ENCODE assay signal across 17 cellular contexts in the genomic region with DNA sequence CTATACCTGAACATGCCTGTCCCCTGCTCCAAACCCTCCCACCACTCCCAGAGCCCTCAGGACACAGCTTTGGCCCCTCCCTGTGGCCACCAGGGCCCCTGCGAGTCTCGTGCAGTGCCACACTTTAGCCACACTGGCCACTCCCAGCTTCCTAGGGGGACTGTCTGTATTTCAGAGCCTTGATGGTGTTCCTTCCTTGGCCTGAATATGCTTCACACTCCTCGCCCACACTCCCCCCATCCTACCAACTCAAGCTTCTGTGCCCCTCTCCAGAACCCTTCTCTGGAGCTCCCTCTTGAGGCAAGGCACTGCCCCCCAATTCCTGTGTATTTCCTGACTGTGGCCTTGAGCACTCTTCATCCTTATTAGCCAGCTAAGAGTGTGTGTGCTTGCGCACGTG.
A peak's percentile ranks its signal among the peaks of the same experiment; 100 is the strongest.
DNase-seq lines count a peak whose midpoint lies in the region; ATAC-seq, FAIRE-seq and TF ChIP-seq lines count a peak whose summit lies in the region.
"Had no signal": no experiment of that assay in that cellular context is flagged by ENCODE, and none has a peak within 500 bp of the region (broad histone marks: within the 10 kb centered on the region; RNA-seq: fewer than 3 reads in every experiment).

No MANE protein-coding gene starts in this region.

- dilution Hi-C loops in keratinocyte (cut with MboI; ENCODE audit: extremely low pct_ligation_motif_present, low sequenced_read_pairs), result no loop called here

- H3K4me3 ChIP-seq in BE2C (ENCODE audit: low read depth, low read length) (no peak overlapping the region), keratinocyte (ENCODE audit: control insufficient read depth in 2 of 3, extremely low read depth in 1 of 3, insufficient read depth in 2 of 3, low read depth in 1 of 3, low read length in 3 of 3) (no peak overlapping the region), H7 (ENCODE audit: insufficient read depth, low read depth, low read length) (no peak overlapping the region)
- H3K4me3 ChIP-seq: esophagus squamous epithelium had no signal

- H3K4me1 Mint-ChIP-seq in H9, result peaks cover 0 to 12% of the 10 kb centered on the region in 2 experiments; a peak in 2 of 4 replicates

- intact Hi-C loops in cardiac septum (cut with DNase I), result loop anchor here (5.0 to 10.0 kb wide), 2 partner anchors 83 to 181 kb away; no protein-coding TSS in a partner anchor

- H3K14ac ChIP-seq in H9 (ENCODE audit: insufficient read depth, low read length), result no peak overlapping the region

- no peak overlapping the region for H2AK5ac ChIP-seq in H9 (ENCODE audit: insufficient read length, low read length)

- H2BK20ac ChIP-seq in H9 (ENCODE audit: low read depth, low read length, poor library complexity, severe bottlenecking), result no peak overlapping the region

- H4K8ac ChIP-seq in H9 (replicated peaks; ENCODE audit: insufficient read length, low read depth, low read length), result no peak overlapping the region

- H2AFZ ChIP-seq in H9 (ENCODE audit: low read length), result no peak overlapping the region
- H2AFZ ChIP-seq in keratinocyte (ENCODE audit: control insufficient read depth, low read length), result no peak overlapping the region

- H3K27ac ChIP-seq in H9 (ENCODE audit: insufficient read length, low read depth, low read length), result no peak overlapping the region
- no peak overlapping the region for H3K27ac ChIP-seq in VCaP
- no peak overlapping the region for H3K27ac ChIP-seq in keratinocyte (ENCODE audit: control insufficient read depth, insufficient read depth, low read length)

- H3K36me3 ChIP-seq in BE2C (peaks cover 8% of the 10 kb centered on the region; the same call in 1 of the 2 replicates), keratinocyte (ENCODE audit: control insufficient read depth in 2 of 2, extremely low read depth in 1 of 2, insufficient read depth in 2 of 2, low read length in 2 of 2) (peaks cover 0 to 3% of the 10 kb centered on the region in 2 experiments), H7 (replicated peaks; ENCODE audit: control insufficient read depth, insufficient read depth, low read length) (peaks cover 1% of the 10 kb centered on the region)

- H3K23ac ChIP-seq in H9 (ENCODE audit: insufficient read length, low read depth, low read length), result no peak overlapping the region

- H4K20me1 ChIP-seq in H9 (ENCODE audit: control insufficient read depth, insufficient read depth, insufficient read length) (no peaks in the 10 kb centered on the region), keratinocyte (ENCODE audit: control insufficient read depth, extremely low read depth, insufficient read depth, low read length) (no peaks in the 10 kb centered on the region)

- H3T11ph ChIP-seq in H9 (ENCODE audit: low read length), result no peak overlapping the region

- TF ChIP-seq CTCF in BE2C (IDR thresholded peaks at IDR 0.05; ENCODE audit: low read depth, low read length) (peak; percentile 19; the same call in 1 of the 2 replicates), H9 (conservative IDR thresholded peaks at IDR 0.05) (peak; percentile 42), VCaP (conservative IDR thresholded peaks at IDR 0.05) (peak; percentile 15; the same call in 1 of the 2 replicates), keratinocyte (optimal IDR thresholded peaks at IDR 0.05 in 1 of 3, IDR thresholded peaks at IDR 0.05 in 1 of 3, conservative IDR thresholded peaks at IDR 0.05 in 1 of 3; ENCODE audit: extremely low read depth in 1 of 3, insufficient read depth in 2 of 3, low read length in 3 of 3) (peak; percentile 4 to 47 (median 33))

- H4K5ac ChIP-seq in H9 (ENCODE audit: insufficient read length, low read depth, low read length), result no peak overlapping the region

- H2BK15ac ChIP-seq in H9 (ENCODE audit: low read depth, low read length), result no peak overlapping the region

- H3K79me1 ChIP-seq in H9 (ENCODE audit: insufficient read depth, low read depth, low read length, poor library complexity, severe bottlenecking), result no peaks in the 10 kb centered on the region

- H3K9ac ChIP-seq in H9 (ENCODE audit: extremely low read depth, insufficient read length, low read length), result no peak overlapping the region
- no peak overlapping the region for H3K9ac ChIP-seq in keratinocyte (ENCODE audit: control insufficient read depth, extremely low read depth, insufficient read depth, low read length)

- H3K4me1 ChIP-seq in BE2C (no peaks in the 10 kb centered on the region), H9 (ENCODE audit: insufficient read depth, low read length) (no peaks in the 10 kb centered on the region), keratinocyte (ENCODE audit: control insufficient read depth, extremely low read depth, insufficient read depth, low read length) (peaks cover 17% of the 10 kb centered on the region)

- no peak for FAIRE-seq in keratinocyte (lab: Jason Lieb, UNC)
- FAIRE-seq: HTR-8/SVneo had no signal

- WGBS in H9 (ENCODE audit: extremely low coverage, insufficient read length, low lambda C conversion rate), result no CpG with 5 or more reads among the region's 5 CpGs

- H3K27ac Mint-ChIP-seq in H9, result peak overlapping the region; percentile 10 to 87 (median 13); a peak in 3 of 7 replicates
- H3K27ac Mint-ChIP-seq: CD8-positive, alpha-beta T cell had no signal

- no peak overlapping the region for H4K91ac ChIP-seq in H9 (ENCODE audit: insufficient read length, low read depth, low read length)

- H3K36me3 Mint-ChIP-seq in H9 (ENCODE audit: insufficient read depth in 1 of 3, low read depth in 3 of 3), result peaks cover 7 to 27% (median 22%) of the 10 kb centered on the region in 3 experiments

- no peak overlapping the region for H3K56ac ChIP-seq in H9 (ENCODE audit: insufficient read length, low read depth, low read length)

- no peak overlapping the region for H2BK120ac ChIP-seq in H9 (ENCODE audit: low read depth, low read length, poor library complexity, severe bottlenecking)

- H3K9me3 Mint-ChIP-seq in H9, result no peaks in the 10 kb centered on the region
- H3K9me3 Mint-ChIP-seq: CD8-positive, alpha-beta T cell; central memory CD8-positive, alpha-beta T cell had no signal

- no peaks in the 10 kb centered on the region for H3K23me2 ChIP-seq in H9 (ENCODE audit: insufficient read length, low read depth, low read length, poor library complexity, severe bottlenecking)

- H3K79me2 ChIP-seq in H9 (ENCODE audit: insufficient read depth, low read length) (no peaks in the 10 kb centered on the region), keratinocyte (ENCODE audit: control insufficient read depth, insufficient read depth, low read length) (no peaks in the 10 kb centered on the region)

- no peak overlapping the region for H3K4me2 ChIP-seq in H9 (ENCODE audit: insufficient read depth, insufficient read length, low read length)
- H3K4me2 ChIP-seq in keratinocyte (ENCODE audit: control insufficient read depth, extremely low read depth, insufficient read depth, low read depth, low read length), result no peak overlapping the region

- DNase-seq in BE2C, result no peak
- DNase-seq in H9, result no peak
- DNase-seq in keratinocyte (ENCODE audit: low read depth, low spot score), result no peak
- DNase-seq in D341Med (ENCODE audit: low spot score), result no peak
- DNase-seq in H7, result no peak
- DNase-seq in cardiac septum (ENCODE audit: low spot score), result no peak
- DNase-seq: activated gamma-delta T cell treated with Interleukin-2 at 50 U/mL for 16 hours; CD8-positive, alpha-beta T cell; esophagus squamous epithelium; midbrain; NCI-H1694; stimulated activated CD4-positive, alpha-beta T cell treated with anti-CD3 and anti-CD28 coated beads, Interleukin-2, amount 100 ng/mL, for 24 hours had no signal

- H3K18ac ChIP-seq in H9 (ENCODE audit: insufficient read length, low read depth, low read length), result no peak overlapping the region

- no peaks in the 10 kb centered on the region for H3K27me3 Mint-ChIP-seq in H9 (ENCODE audit: low read depth)
- H3K27me3 Mint-ChIP-seq: central memory CD8-positive, alpha-beta T cell; progenitor cell of endocrine pancreas had no signal

- no peak overlapping the region; a peak in 1 of 5 replicates for H3K4me3 Mint-ChIP-seq in H9
- H3K4me3 Mint-ChIP-seq: CD8-positive, alpha-beta T cell; central memory CD8-positive, alpha-beta T cell had no signal

- H3K9me3 ChIP-seq in BE2C (no peaks in the 10 kb centered on the region), H9 (ENCODE audit: control insufficient read depth, low read depth, low read length) (no peaks in the 10 kb centered on the region), keratinocyte (ENCODE audit: control insufficient read depth, low read depth, low read length) (no peaks in the 10 kb centered on the region)
- H3K9me3 ChIP-seq: esophagus squamous epithelium had no signal

- H3K9me1 ChIP-seq in keratinocyte (ENCODE audit: control insufficient read depth, extremely low read depth, insufficient read depth, low read length), result no peaks in the 10 kb centered on the region

- no peak for ATAC-seq in GM19463 (IDR thresholded peaks at IDR 0.05; ENCODE audit: unreplicated experiment)
- ATAC-seq: CD8-positive, alpha-beta T cell had no signal

- H3K27me3 ChIP-seq in BE2C (no peaks in the 10 kb centered on the region), H9 (ENCODE audit: insufficient read depth, low read length) (no peaks in the 10 kb centered on the region), keratinocyte (ENCODE audit: control insufficient read depth, extremely low read depth, insufficient read depth, low read length) (no peaks in the 10 kb centered on the region), H7 (ENCODE audit: control insufficient read depth, insufficient read depth, low read length) (no peaks in the 10 kb centered on the region)
- H3K27me3 ChIP-seq: esophagus squamous epithelium had no signal

- no peak overlapping the region for H2BK5ac ChIP-seq in H9 (ENCODE audit: insufficient read length, low read length)

- H3K4ac ChIP-seq in H9 (ENCODE audit: low read depth, low read length), result no peak overlapping the region

- H2BK12ac ChIP-seq in H9 (ENCODE audit: insufficient read length, low read depth, low read length), result no peak overlapping the region
